Comparison of ENCODE assay signal across 19 cellular contexts in the genomic region with DNA sequence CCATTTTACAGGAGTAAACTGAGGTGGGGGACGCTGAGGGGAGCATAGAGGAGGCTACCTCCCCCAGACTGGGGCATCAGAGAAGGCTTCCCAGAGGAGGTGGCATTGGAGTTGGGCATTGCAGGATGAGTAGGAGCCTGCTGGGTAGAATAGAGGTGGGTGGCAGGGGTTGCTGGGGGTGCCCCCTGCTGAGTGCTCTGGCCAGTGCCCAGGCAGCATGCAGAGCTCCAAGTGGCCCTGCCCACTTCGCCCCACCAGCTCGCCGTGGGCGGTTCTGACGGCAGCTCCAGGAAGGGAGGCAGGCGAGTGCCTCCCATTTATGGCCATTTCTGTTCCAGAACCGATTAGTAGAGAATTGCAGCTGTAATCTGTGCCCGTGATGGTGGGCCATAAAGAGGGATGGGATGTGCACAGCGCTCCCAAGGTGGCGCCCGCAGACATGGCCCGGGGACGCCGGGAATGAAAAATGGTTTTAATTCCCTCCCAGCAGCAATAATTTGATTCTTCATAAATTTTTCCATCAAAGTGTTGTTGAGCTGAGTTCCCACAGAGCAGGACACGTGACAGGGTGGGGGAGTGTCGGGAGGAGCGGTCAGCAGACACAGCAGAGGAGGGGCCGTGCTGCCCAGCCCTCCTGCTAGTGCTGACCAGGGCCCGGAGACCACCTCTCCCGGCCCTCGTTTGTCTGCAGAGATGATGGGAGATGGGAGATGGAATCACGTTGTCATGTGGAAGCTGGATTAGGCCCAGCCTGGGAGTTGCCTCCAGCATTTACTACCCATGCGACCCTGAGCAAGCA.
A peak's percentile ranks its signal among the peaks of the same experiment; 100 is the strongest.
DNase-seq lines count a peak whose midpoint lies in the region; ATAC-seq and TF ChIP-seq lines count a peak whose summit lies in the region.
"Had no signal": no experiment of that assay in that cellular context is flagged by ENCODE, and none has a peak within 500 bp of the region (broad histone marks: within the 10 kb centered on the region; RNA-seq: fewer than 3 reads in every experiment).

No MANE protein-coding gene starts in this region.

- 50 to 51% methylated on average over 24 of the region's 24 CpGs for WGBS in testis, 2 donors

- H3K4me1 ChIP-seq in HEK293 (ENCODE audit: control insufficient read depth, insufficient read depth, low read length) (no peaks in the 10 kb centered on the region), testis (no peaks in the 10 kb centered on the region)
- H3K4me1 ChIP-seq: SJSA1 had no signal

- H3K4me3 ChIP-seq in HEK293 (ENCODE audit: low read depth, low read length), result no peak overlapping the region
- H3K4me3 ChIP-seq in testis, result no peak overlapping the region
- H3K4me3 ChIP-seq: SJSA1 had no signal

- H3K9me3 Mint-ChIP-seq in activated naive CD4-positive, alpha-beta T cell treated with anti-CD3 and anti-CD28 coated beads, Interleukin-2, amount 50 U/mL, for 24 hours, result no peaks in the 10 kb centered on the region
- no peaks in the 10 kb centered on the region for H3K9me3 Mint-ChIP-seq in activated naive CD4-positive, alpha-beta T cell treated with anti-CD3 and anti-CD28 coated beads, Interleukin-2, amount 50 U/mL, for 72 hours
- H3K9me3 Mint-ChIP-seq in chondrocyte (ENCODE audit: low read depth), result no peaks in the 10 kb centered on the region

- no peak for DNase-seq in activated naive CD4-positive, alpha-beta T cell treated with anti-CD3 and anti-CD28 coated beads, Interleukin-2, amount 50 U/mL, for 72 hours (ENCODE audit: low spot score in 2 of 2)
- peak; percentile 68 for DNase-seq in chondrocyte (ENCODE audit: low spot score)
- DNase-seq in testis, result peak; percentile 42
- DNase-seq in DMS 273 treated with DMSO at 0.1 percent for 48 hours (lab: John Stamatoyannopoulos, UW), result no peak
- DNase-seq: 8988T, Calu3, GOT3, KBM-7, NCI-H1105 treated with DMSO at 0.1 percent for 48 hours, NCI-H146, NCI-H1930, NCI-H2107, NCI-H526 treated with DMSO at 0.1 percent for 48 hours, Right ventricle myocardium superior, RPMI8226 had no signal

- no peaks in the 10 kb centered on the region for H3K27me3 ChIP-seq in testis

- peak overlapping the region; percentile 51 for H3K27ac Mint-ChIP-seq in activated naive CD4-positive, alpha-beta T cell treated with anti-CD3 and anti-CD28 coated beads, Interleukin-2, amount 50 U/mL, for 24 hours
- H3K27ac Mint-ChIP-seq in activated naive CD4-positive, alpha-beta T cell treated with anti-CD3 and anti-CD28 coated beads, Interleukin-2, amount 50 U/mL, for 72 hours, result no peak overlapping the region
- no peak overlapping the region for H3K27ac Mint-ChIP-seq in chondrocyte (ENCODE audit: unreplicated experiment)

- H3K4me1 Mint-ChIP-seq in activated naive CD4-positive, alpha-beta T cell treated with anti-CD3 and anti-CD28 coated beads, Interleukin-2, amount 50 U/mL, for 24 hours, result no peaks in the 10 kb centered on the region
- H3K4me1 Mint-ChIP-seq in chondrocyte (ENCODE audit: low read depth), result no peaks in the 10 kb centered on the region

- no peak overlapping the region for H3K4me3 Mint-ChIP-seq in activated naive CD4-positive, alpha-beta T cell treated with anti-CD3 and anti-CD28 coated beads, Interleukin-2, amount 50 U/mL, for 24 hours
- H3K4me3 Mint-ChIP-seq in chondrocyte (ENCODE audit: unreplicated experiment), result no peak overlapping the region

- H3K9me3 ChIP-seq in HEK293 (ENCODE audit: control insufficient read depth, insufficient read depth, low read depth, low read length) (no peaks in the 10 kb centered on the region), testis (no peaks in the 10 kb centered on the region)
- H3K9me3 ChIP-seq: SJSA1 had no signal

- peaks cover 0 to 25% of the 10 kb centered on the region in 2 experiments; a peak in 1 of 3 replicates for H3K36me3 ChIP-seq in HEK293 (ENCODE audit: control insufficient read depth in 2 of 2, insufficient read depth in 1 of 2, low read length in 2 of 2)
- no peaks in the 10 kb centered on the region for H3K36me3 ChIP-seq in testis (ENCODE audit: low read depth, missing control alignments)
- H3K36me3 ChIP-seq: SJSA1 had no signal

- TF ChIP-seq CTCF in HEK293 (tag by site-specific recombination; IDR thresholded peaks at IDR 0.05) (no peak), chondrocyte (IDR thresholded peaks at IDR 0.05) (no peak), testis (IDR thresholded peaks at IDR 0.05) (no peak)

- H3K27ac ChIP-seq in HEK293 (ENCODE audit: extremely low read depth, low read depth, low read length) (no peak overlapping the region), testis (no peak overlapping the region)
- H3K27ac ChIP-seq: SJSA1 had no signal

- H3K36me3 Mint-ChIP-seq in activated naive CD4-positive, alpha-beta T cell treated with anti-CD3 and anti-CD28 coated beads, Interleukin-2, amount 50 U/mL, for 24 hours, result no peaks in the 10 kb centered on the region
- no peaks in the 10 kb centered on the region for H3K36me3 Mint-ChIP-seq in activated naive CD4-positive, alpha-beta T cell treated with anti-CD3 and anti-CD28 coated beads, Interleukin-2, amount 50 U/mL, for 72 hours
- no peaks in the 10 kb centered on the region for H3K36me3 Mint-ChIP-seq in chondrocyte (ENCODE audit: low read depth)

- intact Hi-C loops in testis (cut with DNase I; ENCODE audit: low total_unique reads), result no loop called here

- CTCF ChIA-PET in HEK293 (lab: Yijun Ruan, JAX), result interaction anchor here (0.5 to 7.4 kb wide), 25 partner anchors 8 to 768 kb away, joined by 3 to 114 read pairs (median 5); no protein-coding TSS in a partner anchor

- no peak for ATAC-seq in activated naive CD4-positive, alpha-beta T cell treated with anti-CD3 and anti-CD28 coated beads, Interleukin-2, amount 50 U/mL, for 72 hours
- no peak for ATAC-seq in HG02678 (IDR thresholded peaks at IDR 0.05; ENCODE audit: unreplicated experiment)

- peaks cover 32% of the 10 kb centered on the region for H3K27me3 Mint-ChIP-seq in activated naive CD4-positive, alpha-beta T cell treated with anti-CD3 and anti-CD28 coated beads, Interleukin-2, amount 50 U/mL, for 24 hours
- peaks cover 26% of the 10 kb centered on the region for H3K27me3 Mint-ChIP-seq in chondrocyte (ENCODE audit: low read depth)

- POLR2A ChIA-PET in HEK293 (lab: Yijun Ruan, JAX), result interaction anchor here (3.4 kb wide), 1 partner anchor 75 kb away, joined by 16 read pairs; a partner anchor contains a TSS

- no peak for TF ChIP-seq POLR2A in testis (IDR thresholded peaks at IDR 0.05)

TF ChIP-seq in HEK293, 187 proteins besides CTCF, POLR2A, EP300 and RAD21 (continues in another document):
- TF ChIP-seq ZNF747 (tag by site-specific recombination; IDR thresholded peaks at IDR 0.05), result no peak
- TF ChIP-seq YY2 (tag by site-specific recombination; IDR thresholded peaks at IDR 0.05), result no peak
- no peak for TF ChIP-seq ZNF19 (tag by site-specific recombination; IDR thresholded peaks at IDR 0.05; ENCODE audit: low read depth)
- TF ChIP-seq, protein P1, sequence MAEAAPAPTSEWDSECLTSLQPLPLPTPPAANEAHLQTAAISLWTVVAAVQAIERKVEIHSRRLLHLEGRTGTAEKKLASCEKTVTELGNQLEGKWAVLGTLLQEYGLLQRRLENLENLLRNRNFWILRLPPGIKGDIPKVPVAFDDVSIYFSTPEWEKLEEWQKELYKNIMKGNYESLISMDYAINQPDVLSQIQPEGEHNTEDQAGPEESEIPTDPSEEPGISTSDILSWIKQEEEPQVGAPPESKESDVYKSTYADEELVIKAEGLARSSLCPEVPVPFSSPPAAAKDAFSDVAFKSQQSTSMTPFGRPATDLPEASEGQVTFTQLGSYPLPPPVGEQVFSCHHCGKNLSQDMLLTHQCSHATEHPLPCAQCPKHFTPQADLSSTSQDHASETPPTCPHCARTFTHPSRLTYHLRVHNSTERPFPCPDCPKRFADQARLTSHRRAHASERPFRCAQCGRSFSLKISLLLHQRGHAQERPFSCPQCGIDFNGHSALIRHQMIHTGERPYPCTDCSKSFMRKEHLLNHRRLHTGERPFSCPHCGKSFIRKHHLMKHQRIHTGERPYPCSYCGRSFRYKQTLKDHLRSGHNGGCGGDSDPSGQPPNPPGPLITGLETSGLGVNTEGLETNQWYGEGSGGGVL (tag by site-specific recombination; IDR thresholded peaks at IDR 0.05), result no peak
- no peak for TF ChIP-seq ZNF510 (tag by site-specific recombination; IDR thresholded peaks at IDR 0.05; ENCODE audit: insufficient replicate concordance)
- no peak for TF ChIP-seq MYNN (tag by site-specific recombination; IDR thresholded peaks at IDR 0.05; ENCODE audit: borderline replicate concordance)
- TF ChIP-seq, protein P2, sequence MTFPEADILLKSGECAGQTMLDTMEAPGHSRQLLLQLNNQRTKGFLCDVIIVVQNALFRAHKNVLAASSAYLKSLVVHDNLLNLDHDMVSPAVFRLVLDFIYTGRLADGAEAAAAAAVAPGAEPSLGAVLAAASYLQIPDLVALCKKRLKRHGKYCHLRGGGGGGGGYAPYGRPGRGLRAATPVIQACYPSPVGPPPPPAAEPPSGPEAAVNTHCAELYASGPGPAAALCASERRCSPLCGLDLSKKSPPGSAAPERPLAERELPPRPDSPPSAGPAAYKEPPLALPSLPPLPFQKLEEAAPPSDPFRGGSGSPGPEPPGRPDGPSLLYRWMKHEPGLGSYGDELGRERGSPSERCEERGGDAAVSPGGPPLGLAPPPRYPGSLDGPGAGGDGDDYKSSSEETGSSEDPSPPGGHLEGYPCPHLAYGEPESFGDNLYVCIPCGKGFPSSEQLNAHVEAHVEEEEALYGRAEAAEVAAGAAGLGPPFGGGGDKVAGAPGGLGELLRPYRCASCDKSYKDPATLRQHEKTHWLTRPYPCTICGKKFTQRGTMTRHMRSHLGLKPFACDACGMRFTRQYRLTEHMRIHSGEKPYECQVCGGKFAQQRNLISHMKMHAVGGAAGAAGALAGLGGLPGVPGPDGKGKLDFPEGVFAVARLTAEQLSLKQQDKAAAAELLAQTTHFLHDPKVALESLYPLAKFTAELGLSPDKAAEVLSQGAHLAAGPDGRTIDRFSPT (tag by site-specific recombination; IDR thresholded peaks at IDR 0.05), result no peak
- no peak for TF ChIP-seq ZNF223 (tag by site-specific recombination; IDR thresholded peaks at IDR 0.05)
- no peak for TF ChIP-seq ZNF416 (tag by site-specific recombination; IDR thresholded peaks at IDR 0.05)
- no peak for TF ChIP-seq KLF1 (tag by site-specific recombination; IDR thresholded peaks at IDR 0.05)
- no peak for TF ChIP-seq KLF10 (tag by site-specific recombination; IDR thresholded peaks at IDR 0.05)
- no peak for TF ChIP-seq ZBTB8A (tag by site-specific recombination; IDR thresholded peaks at IDR 0.05)
- TF ChIP-seq ZNF561 (tag by site-specific recombination; IDR thresholded peaks at IDR 0.05; ENCODE audit: borderline replicate concordance), result no peak
- no peak for TF ChIP-seq ZNF621 (tag by site-specific recombination; IDR thresholded peaks at IDR 0.05)
- TF ChIP-seq, protein P3, sequence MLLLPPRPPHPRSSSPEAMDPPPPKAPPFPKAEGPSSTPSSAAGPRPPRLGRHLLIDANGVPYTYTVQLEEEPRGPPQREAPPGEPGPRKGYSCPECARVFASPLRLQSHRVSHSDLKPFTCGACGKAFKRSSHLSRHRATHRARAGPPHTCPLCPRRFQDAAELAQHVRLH (tag by site-specific recombination; IDR thresholded peaks at IDR 0.05), result no peak
- TF ChIP-seq ZNF132 (tag by site-specific recombination; IDR thresholded peaks at IDR 0.05; ENCODE audit: borderline replicate concordance), result no peak

Comparison
In these comparisons a context has a peak if more than half of its experiments do, and no peak if none do; other contexts are left out.
1. DNase-seq: peak in chondrocyte (single experiment) and testis (single experiment); none in activated naive CD4-positive, alpha-beta T cell treated with anti-CD3 and anti-CD28 coated beads, Interleukin-2, amount 50 U/mL, for 72 hours (0 of 2) and DMS 273 treated with DMSO at 0.1 percent for 48 hours (single experiment).